ENCODE assay signal across 1 cellular context in genomic region chr17:81034779-81035388, GRCh38.
TF ChIP-seq lines count a peak whose summit lies in the region.

BAIAP2 (plus strand) TSS chr17:81035151; CDS start chr17:81035255, 104 bp downstream.

TF ChIP-seq in K562, 482 proteins besides CTCF, POLR2A, EP300 and RAD21 (continued from another document and continues in another):
- TF ChIP-seq AFF4 (CRISPR knock-in tag; IDR thresholded peaks at IDR 0.05) (peak; percentile 39; the same call in 1 of the 2 replicates), HMGN3 (IDR thresholded peaks at IDR 0.05; ENCODE audit: borderline replicate concordance, extremely low read depth, insufficient read length, low read depth, low read length) (peak; percentile 85), FOXP4 (CRISPR knock-in tag; IDR thresholded peaks at IDR 0.05; ENCODE audit: borderline replicate concordance) (no peak), MYBL2 (IDR thresholded peaks at IDR 0.05; ENCODE audit: low read depth) (no peak), MYBL2 (CRISPR knock-in tag; IDR thresholded peaks at IDR 0.05; ENCODE audit: borderline replicate concordance) (no peak), KDM4B (IDR thresholded peaks at IDR 0.05; ENCODE audit: borderline replicate concordance in 2 of 2, low read depth in 1 of 2) (0 out of 4 replicates have a peak, but pooled peaks of 1 of the 2 experiments have one; percentile 14), EGR1 (conservative IDR thresholded peaks at IDR 0.05) (peak; percentile 79), POLR2G (IDR thresholded peaks at IDR 0.05; ENCODE audit: low read depth, low read length) (peak; percentile 96), ZNF511 (CRISPR knock-in tag; IDR thresholded peaks at IDR 0.05) (0 out of 2 replicates have a peak, but pooled peaks have one; percentile 63), ZNF143 (CRISPR knock-in tag; IDR thresholded peaks at IDR 0.05) (no peak), ARHGAP35 (IDR thresholded peaks at IDR 0.05; ENCODE audit: partially characterized antibody) (no peak), SIN3A (IDR thresholded peaks at IDR 0.05; ENCODE audit: borderline replicate concordance in 2 of 2, control insufficient read depth in 1 of 2, low read depth in 2 of 2, low read length in 2 of 2) (0 out of 4 replicates have a peak, but pooled peaks of 1 of the 2 experiments have one; percentile 46), STAT5B (CRISPR knock-in tag; IDR thresholded peaks at IDR 0.05) (no peak), ELK3 (CRISPR knock-in tag; IDR thresholded peaks at IDR 0.05) (no peak), CHD2 (IDR thresholded peaks at IDR 0.05; ENCODE audit: low read depth, low read length) (0 out of 2 replicates have a peak, but pooled peaks have one; percentile 28), ZNF395 (CRISPR knock-in tag; IDR thresholded peaks at IDR 0.05) (peak; percentile 88; the same call in 1 of the 2 replicates), NELFE (IDR thresholded peaks at IDR 0.05; ENCODE audit: insufficient read depth, insufficient read length) (peak; percentile 88), SAP30 (IDR thresholded peaks at IDR 0.05; ENCODE audit: borderline replicate concordance, insufficient read depth, low read depth, low read length, poor library complexity, severe bottlenecking) (peak; percentile 16), HNRNPUL1 (IDR thresholded peaks at IDR 0.05; ENCODE audit: low read length) (no peak), MBD2 (IDR thresholded peaks at IDR 0.05; ENCODE audit: borderline replicate concordance, low read depth) (peak; percentile 62), HDAC2 (IDR thresholded peaks at IDR 0.05) (no peak), MAZ (CRISPR knock-in tag; conservative IDR thresholded peaks at IDR 0.05 in 1 of 2, IDR thresholded peaks at IDR 0.05 in 1 of 2) (peak; percentile 41; a peak in 1 of 4 replicates), XRCC4 (IDR thresholded peaks at IDR 0.05; ENCODE audit: extremely low read depth, insufficient read depth, insufficient read length) (no peak), HIVEP1 (CRISPR knock-in tag; IDR thresholded peaks at IDR 0.05) (no peak), POLR2B (IDR thresholded peaks at IDR 0.05; ENCODE audit: low read depth, partially characterized antibody) (peak; percentile 87), ZNF23 (CRISPR knock-in tag; IDR thresholded peaks at IDR 0.05) (no peak), PBX2 (CRISPR knock-in tag; IDR thresholded peaks at IDR 0.05; ENCODE audit: low read depth) (peak; percentile 83), PBX2 (tag; conservative IDR thresholded peaks at IDR 0.05; ENCODE audit: low read depth) (peak; percentile 64), POLR2AphosphoS5 (IDR thresholded peaks at IDR 0.05; ENCODE audit: control insufficient read depth, insufficient read depth, low read depth, low read length) (peak; percentile 97), ZNF121 (CRISPR knock-in tag; conservative IDR thresholded peaks at IDR 0.05) (no peak), FOS (IDR thresholded peaks at IDR 0.05; ENCODE audit: extremely low read depth, insufficient read length) (peak; percentile 43), CTBP1 (IDR thresholded peaks at IDR 0.05; ENCODE audit: borderline replicate concordance) (peak; percentile 54), RBFOX2 (IDR thresholded peaks at IDR 0.05; ENCODE audit: low read depth, low read length) (peak; percentile 95), UBTF (IDR thresholded peaks at IDR 0.05; ENCODE audit: borderline replicate concordance in 1 of 2, low read depth in 2 of 2, low read length in 2 of 2) (peak; percentile 28 to 43; a peak in 1 of 4 replicates), ZNF263 (CRISPR knock-in tag; IDR thresholded peaks at IDR 0.05; ENCODE audit: borderline replicate concordance) (peak; percentile 74), ZKSCAN1 (IDR thresholded peaks at IDR 0.05; ENCODE audit: low read depth, low read length) (0 out of 2 replicates have a peak, but pooled peaks have one; percentile 11), CEBPB (tag; IDR thresholded peaks at IDR 0.05) (no peak), HDAC6 (IDR thresholded peaks at IDR 0.05; ENCODE audit: low read depth, low read length) (0 out of 2 replicates have a peak, but pooled peaks have one; percentile 49), RFX1 (IDR thresholded peaks at IDR 0.05) (peak; percentile 67; the same call in 1 of the 2 replicates), ZNF431 (CRISPR knock-in tag; IDR thresholded peaks at IDR 0.05) (peak; percentile 42; the same call in 1 of the 2 replicates), DPF2 (IDR thresholded peaks at IDR 0.05) (no peak)
